In the genomic region with DNA sequence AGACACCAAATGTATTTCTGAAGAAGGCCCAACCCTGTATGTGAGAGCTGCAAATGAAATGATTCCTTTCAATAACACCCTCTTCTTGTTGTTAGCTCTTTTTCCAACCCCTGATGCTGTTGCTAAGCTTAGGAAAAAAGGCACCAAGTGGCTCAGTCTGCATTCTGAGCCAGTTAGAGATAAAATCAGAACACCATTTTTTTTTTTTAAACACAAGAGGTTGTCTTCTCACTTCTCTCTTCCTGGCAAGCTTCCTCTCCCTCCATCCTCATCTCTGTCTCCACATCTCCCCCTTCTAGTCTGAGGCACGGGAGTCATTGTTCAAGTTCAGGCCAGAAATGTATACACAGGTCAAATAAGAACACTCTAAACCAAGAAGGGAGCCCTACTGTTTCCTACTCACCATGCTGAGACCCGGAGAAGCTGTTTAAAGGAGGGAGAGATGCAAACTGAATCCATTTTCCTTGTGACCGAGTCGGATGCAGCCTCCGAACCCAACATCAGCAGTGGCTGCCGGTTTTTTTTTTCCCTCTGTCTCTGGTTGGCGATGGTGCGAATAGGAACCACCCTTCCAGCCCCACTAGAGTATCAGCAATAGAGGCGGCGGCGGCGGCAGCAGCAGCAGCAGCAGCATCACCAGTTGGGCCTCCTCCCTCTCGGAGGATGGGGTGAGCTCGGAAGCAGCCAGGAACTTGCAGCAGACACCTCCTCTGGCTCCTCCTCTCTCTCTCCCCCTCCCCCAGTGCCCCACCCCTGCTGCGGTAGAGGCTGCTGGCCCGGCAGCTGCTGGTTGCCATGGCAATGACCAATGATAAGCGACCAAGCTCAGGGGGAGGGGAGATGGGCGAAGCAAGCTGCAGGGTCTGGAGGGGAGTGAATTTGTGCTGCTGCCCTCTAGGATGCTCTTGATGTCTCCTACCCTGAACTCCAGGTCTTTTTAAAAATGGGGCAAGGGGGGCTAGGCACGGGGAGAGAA, we compare ENCODE assay signal across 1 cellular context.
TF ChIP-seq lines count a peak whose summit lies in the region.

A gene (minus strand): TSS at position 676 of the 976 bp plus-strand sequence. CDS start 110,922 bp downstream, outside the sequence.

TF ChIP-seq in HEK293T, 16 proteins besides CTCF, POLR2A, EP300 and RAD21 (continued from another document):
- TF ChIP-seq FOXA1 (IDR thresholded peaks at IDR 0.05) (no peak), BHLHE40 (IDR thresholded peaks at IDR 0.05; ENCODE audit: borderline replicate concordance) (no peak)
